ENCODE assay signal across 8 cellular contexts in the genomic region with DNA sequence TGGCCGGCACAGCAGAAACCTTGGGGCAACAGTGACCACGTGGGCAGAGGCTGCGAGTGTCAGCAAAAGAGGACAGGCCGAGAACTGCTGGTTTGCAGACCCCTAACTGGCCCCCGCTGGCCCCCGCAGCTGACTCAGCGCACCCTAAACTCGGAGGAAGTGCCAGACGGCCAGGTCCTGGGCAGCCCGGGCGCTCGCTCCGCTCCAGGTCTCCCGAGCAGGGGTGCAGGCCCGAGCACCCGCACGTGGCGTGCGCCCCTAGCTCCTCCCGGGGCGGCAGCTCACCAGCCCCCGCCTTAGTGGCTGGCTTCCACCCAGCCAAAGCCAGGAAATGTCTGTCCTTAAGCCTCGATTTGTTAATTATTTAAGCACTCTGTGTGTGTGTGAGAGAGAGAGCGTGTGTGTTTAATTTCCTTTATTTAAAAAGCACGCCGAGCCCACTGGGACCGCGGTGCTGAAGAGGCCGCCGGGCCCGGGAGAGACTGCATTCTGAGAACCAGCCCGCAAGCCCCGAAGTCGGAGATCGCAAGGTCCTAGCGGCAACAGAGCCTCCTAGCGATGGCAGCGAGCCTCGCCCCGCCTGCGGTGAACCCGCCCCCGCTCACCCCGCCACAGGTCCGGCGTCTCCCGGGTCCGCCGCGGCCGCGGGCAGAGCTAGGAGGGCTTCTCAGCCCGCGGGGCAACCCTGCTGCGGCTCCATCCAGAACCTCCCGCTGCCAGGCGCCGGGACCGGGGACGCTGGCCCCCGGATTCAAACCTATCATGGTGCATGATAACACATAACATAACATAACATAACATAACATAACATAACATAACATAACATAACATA. TPM values are rescaled to one million over a fixed set of nuclear protein-coding genes. Genes with fewer than 3 reads are reported as not detected.
A peak's percentile ranks its signal among the peaks of the same experiment; 100 is the strongest.
DNase-seq lines count a peak whose midpoint lies in the region; ATAC-seq and TF ChIP-seq lines count a peak whose summit lies in the region.

No MANE protein-coding gene starts in this region.

- no peak overlapping the region for H3K9ac ChIP-seq in neuronal stem cell (ENCODE audit: low read depth, low read length, poor library complexity)

- H2BK120ac ChIP-seq in neuronal stem cell (ENCODE audit: low read depth, low read length) = no peak overlapping the region

- H2AFZ ChIP-seq in neuronal stem cell (ENCODE audit: low read length) = peak overlapping the region; percentile 98

- H3K4me1 Mint-ChIP-seq in CD14-positive monocyte = peaks cover 57% of the 10 kb centered on the region

- H3K79me1 ChIP-seq in neuronal stem cell (ENCODE audit: low read depth, low read length) = no peaks in the 10 kb centered on the region

- no peaks in the 10 kb centered on the region for H3K36me3 Mint-ChIP-seq in CD14-positive monocyte

- no peak overlapping the region for H4K8ac ChIP-seq in neuronal stem cell (ENCODE audit: low read depth, low read length)

- no peak overlapping the region for H2BK12ac ChIP-seq in neuronal stem cell (ENCODE audit: low read length)

- H3K9me3 Mint-ChIP-seq in CD14-positive monocyte = peaks cover 0 to 2% (median 0%) of the 10 kb centered on the region in 7 donors

- H2BK5ac ChIP-seq in neuronal stem cell (ENCODE audit: low read length) = no peak overlapping the region

- no peak overlapping the region for H3K4ac ChIP-seq in neuronal stem cell (ENCODE audit: low read length)

- H3K27me3 ChIP-seq in gastroesophageal sphincter = peaks cover 4% of the 10 kb centered on the region
- peaks cover 0 to 33% (median 0%) of the 10 kb centered on the region in 3 experiments for H3K27me3 ChIP-seq in neuronal stem cell (ENCODE audit: control insufficient read depth in 3 of 3, insufficient read depth in 3 of 3, low read depth in 1 of 3, low read length in 3 of 3)

- peak overlapping the region in 3 of 4 donors; percentile 18 to 66 (median 54) for H3K27ac ChIP-seq in gastroesophageal sphincter
- H3K27ac ChIP-seq in neuronal stem cell (replicated peaks; ENCODE audit: low read length) = no peak overlapping the region

- intact Hi-C loops in CD14-positive monocyte (cut with micrococcal nuclease) = loop anchor here in 1 of 2 donors (5.0 kb wide), 4 partner anchors 44 to 954 kb away; partner anchors contain the start of genes CDKN2AIP, RWDD4 and TRAPPC11

- peak overlapping the region; percentile 84 for H3K18ac ChIP-seq in neuronal stem cell (ENCODE audit: low read length)

- H3K23ac ChIP-seq in neuronal stem cell (ENCODE audit: low read depth, low read length, poor library complexity) = no peak overlapping the region

- peak overlapping the region; percentile 73 to 95 (median 89) for H3K27ac Mint-ChIP-seq in CD14-positive monocyte

- TF ChIP-seq POLR2A in gastroesophageal sphincter (IDR thresholded peaks at IDR 0.05) = peak in 1 of 2 donors; percentile 13

- TF ChIP-seq CTCF in CD14-positive monocyte (IDR thresholded peaks at IDR 0.05) (peak; percentile 54), gastroesophageal sphincter (IDR thresholded peaks at IDR 0.05) (peak in 3 of 4 experiments; percentile 14 to 70 (median 49))

- peak; percentile 89 for ATAC-seq in HG03442 (IDR thresholded peaks at IDR 0.05; ENCODE audit: unreplicated experiment)
- peak; percentile 86 for ATAC-seq in gastroesophageal sphincter

- H3K4me2 ChIP-seq in neuronal stem cell (ENCODE audit: insufficient read depth, low read length, poor library complexity, severe bottlenecking) = peak overlapping the region; percentile 79

- H3K36me3 ChIP-seq in gastroesophageal sphincter = no peaks in the 10 kb centered on the region
- H3K36me3 ChIP-seq in neuronal stem cell (replicated peaks in 1 of 2; ENCODE audit: control insufficient read depth in 2 of 2, insufficient read depth in 2 of 2, low read length in 2 of 2) = no peaks in the 10 kb centered on the region

- no peak overlapping the region for H2BK15ac ChIP-seq in neuronal stem cell (ENCODE audit: low read length)

- H3K4me3 Mint-ChIP-seq in CD14-positive monocyte = peak overlapping the region; percentile 90 to 95

- no peak overlapping the region for H3K14ac ChIP-seq in neuronal stem cell (ENCODE audit: low read length)

- H3K27me3 Mint-ChIP-seq in CD14-positive monocyte (ENCODE audit: low read depth in 3 of 3) = peaks cover 3 to 12% (median 9%) of the 10 kb centered on the region in 3 donors

- no peak overlapping the region for H4K91ac ChIP-seq in neuronal stem cell (ENCODE audit: low read depth, low read length, poor library complexity)

- H3K4me3 ChIP-seq in gastroesophageal sphincter (peak overlapping the region; percentile 43 to 55), neuronal stem cell (ENCODE audit: low read length in 2 of 2) (peak overlapping the region; percentile 41)

- DNase-seq in CD14-positive monocyte (ENCODE audit: low spot score) (peak; percentile 63), GM19240 (ENCODE audit: insufficient read length, low spot score) (peak; percentile 24), RKO (ENCODE audit: low spot score) (peak; percentile 72), neuronal stem cell (ENCODE audit: low spot score) (peak; percentile 46), stromal cell of bone marrow (ENCODE audit: low read depth) (peak; percentile 48)
- peak; percentile 28 for DNase-seq in activated gamma-delta T cell treated with anti-CD3 and anti-CD28 coated beads, Interleukin-2, amount 50 U/mL, for 16 hours (ENCODE audit: low read depth)

- WGBS in gastroesophageal sphincter (ENCODE audit: low coverage in 1 of 2), 2 donors = 0 to 3% methylated on average over 5 to 12 of the region's 61 CpGs
- no CpG with 5 or more reads among the region's 61 CpGs for WGBS in neuronal stem cell (ENCODE audit: extremely low coverage in 2 of 2, insufficient read length in 2 of 2, insufficient replicate concordance in 1 of 2), 2 donors

- no peak for TF ChIP-seq EP300 in gastroesophageal sphincter (IDR thresholded peaks at IDR 0.05)

- H3K9me3 ChIP-seq in gastroesophageal sphincter = no peaks in the 10 kb centered on the region
- no peaks in the 10 kb centered on the region for H3K9me3 ChIP-seq in neuronal stem cell (replicated peaks in 1 of 2; ENCODE audit: control insufficient read depth in 2 of 2, insufficient read depth in 1 of 2, low read depth in 1 of 2, low read length in 2 of 2)

- peaks cover 0 to 15% (median 0%) of the 10 kb centered on the region in 3 donors for H3K4me1 ChIP-seq in gastroesophageal sphincter
- H3K4me1 ChIP-seq in neuronal stem cell (ENCODE audit: control insufficient read depth in 2 of 2, insufficient read depth in 1 of 2, low read depth in 1 of 2, low read length in 2 of 2) = peaks cover 3 to 4% of the 10 kb centered on the region in 2 donors

- H2AK5ac ChIP-seq in neuronal stem cell (ENCODE audit: low read depth, low read length) = no peak overlapping the region

RNA-seq across cellular contexts. Expression of gene CDKN2AIP, which starts 45.9 kb away (rescaled TPM):
- 1 to 10 TPM; 3.1 to 4.4 TPM for polyA plus RNA-seq in CD14-positive monocyte
- 10 to 100 TPM; 25.5 to 31.6 (median 28.9) TPM for total RNA-seq in gastroesophageal sphincter
- polyA plus RNA-seq in neuronal stem cell (2013, experiment 1 of 2) = 15.8 TPM
- polyA plus RNA-seq in neuronal stem cell (2013, experiment 2 of 2) = 16.0 TPM
